ENCODE assay signal across 20 cellular contexts in the genomic region with DNA sequence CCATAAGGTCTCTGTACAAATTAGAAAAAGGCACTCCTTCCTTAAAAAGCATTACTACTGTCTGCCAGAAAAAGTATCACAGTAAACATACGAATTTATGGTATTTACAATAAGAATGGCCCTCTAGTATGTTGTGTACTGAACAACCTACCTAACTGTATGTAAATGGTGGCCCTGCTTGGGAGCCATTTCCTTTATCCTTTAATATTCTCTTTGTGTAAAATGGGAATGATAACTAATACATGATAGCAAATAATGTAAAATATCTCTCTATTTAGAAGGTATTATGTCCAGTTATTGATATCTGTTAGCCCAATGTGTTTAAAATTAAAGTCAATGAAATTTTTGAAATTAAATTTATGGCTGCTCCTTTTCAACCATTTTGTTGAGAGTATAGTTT. TPM values are rescaled to one million over a fixed set of nuclear protein-coding genes. Genes with fewer than 3 reads are reported as not detected.
DNase-seq lines count a peak whose midpoint lies in the region; ATAC-seq and TF ChIP-seq lines count a peak whose summit lies in the region.
"Had no signal": no experiment of that assay in that cellular context is flagged by ENCODE, and none has a peak within 500 bp of the region (broad histone marks: within the 10 kb centered on the region; RNA-seq: fewer than 3 reads in every experiment).

No MANE protein-coding gene starts in this region.

- H3K4me1 ChIP-seq in KMS-11 (ENCODE audit: low read depth, poor library complexity, severe bottlenecking): peaks cover 40% of the 10 kb centered on the region

- H3K4me3 ChIP-seq in KMS-11 (IDR thresholded peaks at IDR 0.05; ENCODE audit: insufficient read depth, low read depth, low read length) (no peak overlapping the region), neural cell (ENCODE audit: low read length) (peak overlapping the region; percentile 86)
- H3K4me3 ChIP-seq: transverse colon had no signal

- H4K20me1 ChIP-seq in KMS-11 (ENCODE audit: insufficient read depth): peaks cover 4% of the 10 kb centered on the region
- peaks cover 5% of the 10 kb centered on the region for H4K20me1 ChIP-seq in neural cell (ENCODE audit: insufficient read depth)

- no peak for ATAC-seq in activated naive CD8-positive, alpha-beta T cell treated with anti-CD3 and anti-CD28 coated beads, Interleukin-2, amount 50 U/mL, for 24 hours
- ATAC-seq in Right ventricle myocardium superior (ENCODE audit: poor library complexity): no peak
- ATAC-seq: stimulated activated memory B cell treated with anti-CD40 and anti-IgM and Interleukin-4, amounts not matched to agents 10 μg/mL and 1 μg/mL and 100 μg/mL, for 72 hours had no signal

- TF ChIP-seq CTCF in KMS-11 (conservative IDR thresholded peaks at IDR 0.05; ENCODE audit: low read depth, low read length) (no peak), neural cell (IDR thresholded peaks at IDR 0.05; ENCODE audit: poor library complexity, severe bottlenecking) (no peak)

- no peaks in the 10 kb centered on the region for H3K9me3 ChIP-seq in neural cell (ENCODE audit: low read length)
- H3K9me3 ChIP-seq: transverse colon had no signal

- no peaks in the 10 kb centered on the region for H3K27me3 ChIP-seq in KMS-11 (ENCODE audit: insufficient read depth, low read depth)
- H3K27me3 ChIP-seq in neural cell (ENCODE audit: insufficient read depth, low read depth, low read length): no peaks in the 10 kb centered on the region
- H3K27me3 ChIP-seq: transverse colon had no signal

- H2AFZ ChIP-seq in KMS-11 (ENCODE audit: low read depth): no peak overlapping the region
- H2AFZ ChIP-seq in neural cell (ENCODE audit: low read depth, low read length): no peak overlapping the region

- CTCF ChIA-PET in activated CD4-positive, alpha-beta T cell treated with anti-CD3 and anti-CD28 coated beads, Interleukin-2, amount 10 ng/mL, durations not matched to agents 7 days and 5 days (lab: Charles Lee): interaction anchor here (0.6 to 1.0 kb wide), 2 partner anchors 270 to 341 kb away, joined by 3 to 4 read pairs; no protein-coding TSS in a partner anchor

- no peaks in the 10 kb centered on the region for H3K9me2 ChIP-seq in neural cell (ENCODE audit: insufficient read depth, low read length)

- TF ChIP-seq EP300 in neural cell (conservative IDR thresholded peaks at IDR 0.05; ENCODE audit: poor library complexity, severe bottlenecking): no peak

- H3K9ac ChIP-seq in KMS-11: no peak overlapping the region
- no peak overlapping the region for H3K9ac ChIP-seq in neural cell (ENCODE audit: low read length)

- no peak overlapping the region for H3K27ac ChIP-seq in KMS-11
- H3K27ac ChIP-seq in neural cell (ENCODE audit: low read length): no peak overlapping the region
- H3K27ac ChIP-seq: C4-2B, transverse colon had no signal

- H3K4me2 ChIP-seq in KMS-11: peak overlapping the region; percentile 29; the same call in 1 of the 2 replicates
- no peak overlapping the region for H3K4me2 ChIP-seq in neural cell (ENCODE audit: low read length)

- H3K79me2 ChIP-seq in KMS-11 (ENCODE audit: insufficient read depth, low read depth): peaks cover 91% of the 10 kb centered on the region
- H3K79me2 ChIP-seq in neural cell (replicated peaks; ENCODE audit: insufficient read depth, low read length): peaks cover 75% of the 10 kb centered on the region

- H3K27me3 Mint-ChIP-seq in activated CD4-positive, alpha-beta T cell treated with anti-CD3 and anti-CD28 coated beads, Interleukin-2, amount 10 ng/mL, durations not matched to agents 7 days and 5 days: no peaks in the 10 kb centered on the region
- H3K27me3 Mint-ChIP-seq in activated naive CD8-positive, alpha-beta T cell treated with anti-CD3 and anti-CD28 coated beads, Interleukin-2, amount 50 U/mL, for 24 hours: no peaks in the 10 kb centered on the region
- H3K27me3 Mint-ChIP-seq: stimulated activated memory B cell treated with anti-CD40 and anti-IgM and Interleukin-4, amounts not matched to agents 10 μg/mL and 1 μg/mL and 100 μg/mL, for 72 hours had no signal

- POLR2A ChIA-PET in activated CD4-positive, alpha-beta T cell treated with anti-CD3 and anti-CD28 coated beads, Interleukin-2, amount 10 ng/mL, durations not matched to agents 7 days and 5 days (lab: Charles Lee): no interaction called here

- H3K36me3 ChIP-seq in KMS-11 (ENCODE audit: insufficient read depth) (no peaks in the 10 kb centered on the region), neural cell (ENCODE audit: insufficient read depth, low read length) (peaks cover 6% of the 10 kb centered on the region)

- H3K4me3 Mint-ChIP-seq in activated CD4-positive, alpha-beta T cell treated with anti-CD3 and anti-CD28 coated beads, Interleukin-2, amount 10 ng/mL, durations not matched to agents 7 days and 5 days: peak overlapping the region; percentile 70
- peak overlapping the region; percentile 97 for H3K4me3 Mint-ChIP-seq in activated naive CD8-positive, alpha-beta T cell treated with anti-CD3 and anti-CD28 coated beads, Interleukin-2, amount 50 U/mL, for 24 hours
- H3K4me3 Mint-ChIP-seq: endodermal cell had no signal

- peaks cover 43% of the 10 kb centered on the region for H3K4me1 Mint-ChIP-seq in activated CD4-positive, alpha-beta T cell treated with anti-CD3 and anti-CD28 coated beads, Interleukin-2, amount 10 ng/mL, durations not matched to agents 7 days and 5 days
- peaks cover 54% of the 10 kb centered on the region for H3K4me1 Mint-ChIP-seq in activated naive CD8-positive, alpha-beta T cell treated with anti-CD3 and anti-CD28 coated beads, Interleukin-2, amount 50 U/mL, for 24 hours

- H3K27ac Mint-ChIP-seq in activated CD4-positive, alpha-beta T cell treated with anti-CD3 and anti-CD28 coated beads, Interleukin-2, amount 10 ng/mL, durations not matched to agents 7 days and 5 days: no peak overlapping the region
- no peak overlapping the region for H3K27ac Mint-ChIP-seq in activated naive CD8-positive, alpha-beta T cell treated with anti-CD3 and anti-CD28 coated beads, Interleukin-2, amount 50 U/mL, for 24 hours
- H3K27ac Mint-ChIP-seq: endodermal cell; stimulated activated memory B cell treated with anti-CD40 and anti-IgM and Interleukin-4, amounts not matched to agents 10 μg/mL and 1 μg/mL and 100 μg/mL, for 72 hours had no signal

- H3K9me3 Mint-ChIP-seq in activated CD4-positive, alpha-beta T cell treated with anti-CD3 and anti-CD28 coated beads, Interleukin-2, amount 10 ng/mL, durations not matched to agents 7 days and 5 days: no peaks in the 10 kb centered on the region
- no peaks in the 10 kb centered on the region for H3K9me3 Mint-ChIP-seq in activated naive CD8-positive, alpha-beta T cell treated with anti-CD3 and anti-CD28 coated beads, Interleukin-2, amount 50 U/mL, for 24 hours
- H3K9me3 Mint-ChIP-seq: endodermal cell; neural crest cell; stimulated activated memory B cell treated with anti-CD40 and anti-IgM and Interleukin-4, amounts not matched to agents 10 μg/mL and 1 μg/mL and 100 μg/mL, for 72 hours had no signal

- peaks cover 3% of the 10 kb centered on the region for H3F3A ChIP-seq in neural cell (ENCODE audit: insufficient read depth, low read length, poor library complexity, severe bottlenecking)

- intact Hi-C loops in Right ventricle myocardium superior (cut with DNase I): no loop called here

- DNase-seq in activated CD4-positive, alpha-beta T cell treated with anti-CD3 and anti-CD28 coated beads, Interleukin-2, amount 10 ng/mL, durations not matched to agents 7 days and 5 days: no peak
- DNase-seq in activated CD4-positive, alpha-beta T cell treated with anti-CD3 and anti-CD28 coated beads for 4 hours: no peak
- no peak for DNase-seq in activated naive CD8-positive, alpha-beta T cell treated with anti-CD3 and anti-CD28 coated beads, Interleukin-2, amount 50 U/mL, for 24 hours
- DNase-seq in NCI-H2171 (lab: John Stamatoyannopoulos, UW) (no peak), HK-2 (ENCODE audit: unreplicated experiment) (no peak), Right ventricle myocardium superior (no peak)
- DNase-seq: activated gamma-delta T cell treated with Interleukin-2 at 50 U/mL for 16 hours, aorta, endodermal cell, GOT3, kidney glomerular epithelial cell, NCI-H1930, SHP77, T-helper 9 cell, transverse colon had no signal

- H3K36me3 Mint-ChIP-seq in activated CD4-positive, alpha-beta T cell treated with anti-CD3 and anti-CD28 coated beads, Interleukin-2, amount 10 ng/mL, durations not matched to agents 7 days and 5 days (ENCODE audit: low read depth): peaks cover 54% of the 10 kb centered on the region
- H3K36me3 Mint-ChIP-seq in activated naive CD8-positive, alpha-beta T cell treated with anti-CD3 and anti-CD28 coated beads, Interleukin-2, amount 50 U/mL, for 24 hours (ENCODE audit: low read depth): peaks cover 55% of the 10 kb centered on the region

- TF ChIP-seq RAD21 in neural cell (conservative IDR thresholded peaks at IDR 0.05): no peak

TF ChIP-seq in neural cell, 6 proteins besides CTCF, POLR2A, EP300 and RAD21:
- TF ChIP-seq TAF1 (IDR thresholded peaks at IDR 0.05; ENCODE audit: low read depth): no peak

RNA-seq across cellular contexts. Expression of gene DR1, which starts 5.2 kb away (rescaled TPM):
- 100 to 1,000 TPM; 104 to 127 TPM for total RNA-seq in activated CD4-positive, alpha-beta T cell treated with anti-CD3 and anti-CD28 coated beads, Interleukin-2, amount 10 ng/mL, durations not matched to agents 7 days and 5 days
- 46.7 and 57.2 TPM in 2 replicates for polyA plus RNA-seq in neural cell
- polyA minus RNA-seq in neural cell: 81.1 and 108 TPM in 2 replicates
- 33.2 TPM for total RNA-seq in Right ventricle myocardium superior
